Comparison of ENCODE assay signal across 16 cellular contexts in genomic region chr5:31361906-31362900, GRCh38.
DNase-seq lines count a peak whose midpoint lies in the region; TF ChIP-seq lines count a peak whose summit lies in the region.
"Had no signal": no experiment of that assay in that cellular context is flagged by ENCODE, and none has a peak within 500 bp of the region (broad histone marks: within the 10 kb centered on the region; RNA-seq: fewer than 3 reads in every experiment).

No MANE protein-coding gene starts in this region.

- H3K27me3 Mint-ChIP-seq in mesothelial cell of epicardium (ENCODE audit: low read depth): no peaks in the 10 kb centered on the region
- H3K27me3 Mint-ChIP-seq: activated CD4-positive, alpha-beta memory T cell treated with anti-CD3 and anti-CD28 coated beads, Interleukin-2, amount 10 ng/mL, durations not matched to agents 7 days and 5 days had no signal

- H3F3A ChIP-seq in MM.1S (ENCODE audit: insufficient read depth, low read length): no peaks in the 10 kb centered on the region

- no peaks in the 10 kb centered on the region for H3K79me2 ChIP-seq in MM.1S (ENCODE audit: low read length)

- H3K27me3 ChIP-seq in MG63 (no peaks in the 10 kb centered on the region), MM.1S (replicated peaks; ENCODE audit: insufficient read depth, low read length) (no peaks in the 10 kb centered on the region)
- H3K27me3 ChIP-seq: neural progenitor cell, right atrium auricular region had no signal

- no peak overlapping the region for H3K27ac ChIP-seq in MM.1S (ENCODE audit: low read length)
- H3K27ac ChIP-seq: neural progenitor cell, right atrium auricular region had no signal

- peak overlapping the region; percentile 68 for H3K27ac Mint-ChIP-seq in mesothelial cell of epicardium
- H3K27ac Mint-ChIP-seq: activated CD4-positive, alpha-beta memory T cell treated with anti-CD3 and anti-CD28 coated beads, Interleukin-2, amount 10 ng/mL, durations not matched to agents 7 days and 5 days; memory B cell; neural progenitor cell had no signal

- DNase-seq in EL: peak; percentile 73
- DNase-seq in MG63: peak; percentile 51
- DNase-seq in choroid plexus epithelial cell (ENCODE audit: low read depth): peak; percentile 52
- no peak for DNase-seq in mesothelial cell of epicardium (ENCODE audit: low spot score in 2 of 2, unreplicated experiment in 2 of 2)
- DNase-seq in stimulated activated CD4-positive, alpha-beta T cell treated with anti-CD3 and anti-CD28 coated beads, Interleukin-2, amount 100 ng/mL, for 24 hours: no peak
- DNase-seq in MM.1S: no peak
- DNase-seq in NCI-H1436 (lab: John Stamatoyannopoulos, UW): no peak
- DNase-seq in posterior vena cava (ENCODE audit: low spot score): no peak
- DNase-seq: activated CD4-positive, alpha-beta memory T cell treated with anti-CD3 and anti-CD28 coated beads, Interleukin-2, amount 10 ng/mL, durations not matched to agents 7 days and 5 days; head of caudate nucleus; islet precursor cell; NCI-H1092; SW 1271 had no signal

- H3K4me1 ChIP-seq in MM.1S (ENCODE audit: low read length): no peaks in the 10 kb centered on the region
- H3K4me1 ChIP-seq: neural progenitor cell, right atrium auricular region had no signal

- H3K4me3 ChIP-seq in MG63 (no peak overlapping the region), choroid plexus epithelial cell (ENCODE audit: low read depth, low read length) (no peak overlapping the region), MM.1S (ENCODE audit: low read length) (no peak overlapping the region)
- H3K4me3 ChIP-seq: neural progenitor cell, right atrium auricular region had no signal

- H3K4me3 Mint-ChIP-seq in mesothelial cell of epicardium: no peak overlapping the region
- H3K4me3 Mint-ChIP-seq: activated CD4-positive, alpha-beta memory T cell treated with anti-CD3 and anti-CD28 coated beads, Interleukin-2, amount 10 ng/mL, durations not matched to agents 7 days and 5 days; memory B cell; neural progenitor cell had no signal

- no peak overlapping the region for H3K4me2 ChIP-seq in MM.1S (ENCODE audit: low read depth, low read length)
- H3K4me2 ChIP-seq: neural progenitor cell had no signal

- intact Hi-C loops in posterior vena cava (cut with DNase I): no loop called here

- TF ChIP-seq CTCF in choroid plexus epithelial cell (conservative IDR thresholded peaks at IDR 0.05; ENCODE audit: low read depth, low read length) (no peak), mesothelial cell of epicardium (IDR thresholded peaks at IDR 0.05; ENCODE audit: unreplicated experiment) (no peak), MM.1S (IDR thresholded peaks at IDR 0.05; ENCODE audit: low read length) (no peak)

- no peak overlapping the region for H3K9ac ChIP-seq in MM.1S (ENCODE audit: low read length)
- H3K9ac ChIP-seq: neural progenitor cell had no signal

- H4K20me1 ChIP-seq in MM.1S (ENCODE audit: insufficient read depth, low read length): no peaks in the 10 kb centered on the region

- no peaks in the 10 kb centered on the region for H3K9me2 ChIP-seq in MM.1S (replicated peaks; ENCODE audit: insufficient read depth, low read length)

- H3K9me3 ChIP-seq in MG63: no peaks in the 10 kb centered on the region
- no peaks in the 10 kb centered on the region for H3K9me3 ChIP-seq in MM.1S (replicated peaks; ENCODE audit: insufficient read depth, low read length)
- H3K9me3 ChIP-seq: right atrium auricular region had no signal

- no peaks in the 10 kb centered on the region for H3K36me3 ChIP-seq in MG63
- no peaks in the 10 kb centered on the region for H3K36me3 ChIP-seq in MM.1S (replicated peaks; ENCODE audit: insufficient read depth, low read length)
- H3K36me3 ChIP-seq: neural progenitor cell, right atrium auricular region had no signal

- peaks cover 13% of the 10 kb centered on the region for H3K9me3 Mint-ChIP-seq in mesothelial cell of epicardium
- H3K9me3 Mint-ChIP-seq: activated CD4-positive, alpha-beta memory T cell treated with anti-CD3 and anti-CD28 coated beads, Interleukin-2, amount 10 ng/mL, durations not matched to agents 7 days and 5 days; neural progenitor cell had no signal

- no peak overlapping the region for H2AFZ ChIP-seq in MM.1S (ENCODE audit: low read length)

- no peaks in the 10 kb centered on the region for H3K36me3 Mint-ChIP-seq in mesothelial cell of epicardium
- H3K36me3 Mint-ChIP-seq: memory B cell, neural progenitor cell had no signal

- peaks cover 18% of the 10 kb centered on the region for H3K4me1 Mint-ChIP-seq in mesothelial cell of epicardium
- H3K4me1 Mint-ChIP-seq: activated CD4-positive, alpha-beta memory T cell treated with anti-CD3 and anti-CD28 coated beads, Interleukin-2, amount 10 ng/mL, durations not matched to agents 7 days and 5 days; memory B cell; neural progenitor cell had no signal

Comparison
In these comparisons a context has a peak if more than half of its experiments do, and no peak if none do; other contexts are left out.
1. DNase-seq: peak in EL (single experiment), MG63 (single experiment) and choroid plexus epithelial cell (single experiment); none in mesothelial cell of epicardium (0 of 2), stimulated activated CD4-positive, alpha-beta T cell treated with anti-CD3 and anti-CD28 coated beads, Interleukin-2, amount 100 ng/mL, for 24 hours (0 of 2), MM.1S (single experiment), NCI-H1436 (single experiment) and posterior vena cava (single experiment).